28 cellular contexts compared by ENCODE assay signal in genomic region chr3:145176907-145177306, GRCh38.
"Had no signal": no experiment of that assay in that cellular context is flagged by ENCODE, and none has a peak within 500 bp of the region (broad histone marks: within the 10 kb centered on the region; RNA-seq: fewer than 3 reads in every experiment).

No MANE protein-coding gene starts in this region.

- H3K36me3 ChIP-seq: brain microvascular endothelial cell, esophagus squamous epithelium had no signal

- DNase-seq: activated CD4-positive, alpha-beta memory T cell treated with anti-CD3 and anti-CD28 coated beads, Interleukin-2, amount 10 ng/mL, durations not matched to agents 7 days and 5 days; activated CD4-positive, alpha-beta T cell treated with anti-CD3 and anti-CD28 coated beads for 36 hours; activated CD4-positive, alpha-beta T cell treated with anti-CD3 and anti-CD28 coated beads, Interleukin-2, amount 10 ng/mL, durations not matched to agents 24 days and 14 days; activated CD4-positive, alpha-beta T cell treated with anti-CD3 and anti-CD28 coated beads, Interleukin-2, amount 50 U/mL, for 4 hours; activated CD4-positive, CD25-positive, alpha-beta regulatory T cell; activated CD4-positive, CD25-positive, alpha-beta regulatory T cell treated with anti-CD3 and anti-CD28 coated beads, Interleukin-2, amount 50 U/mL, for 72 hours; activated CD8-positive, alpha-beta memory T cell treated with anti-CD3 and anti-CD28 coated beads, Interleukin-2, amount 50 U/mL, for 48 hours; activated gamma-delta T cell; activated naive CD4-positive, alpha-beta T cell; activated naive CD4-positive, alpha-beta T cell treated with anti-CD3 and anti-CD28 coated beads, Interleukin-2, amount 10 ng/mL, durations not matched to agents 7 days and 5 days; activated naive CD8-positive, alpha-beta T cell treated with anti-CD3 and anti-CD28 coated beads, Interleukin-2, amount 10 ng/mL, durations not matched to agents 7 days and 5 days; activated T-cell treated with anti-CD3 and anti-CD28 coated beads for 4 hours; activated T-cell treated with anti-CD3 and anti-CD28 coated beads, Interleukin-2, amount 50 U/mL, for 24 hours; activated T-cell treated with anti-CD3 and anti-CD28 coated beads, Interleukin-2, amount 50 U/mL, for 72 hours; brain microvascular endothelial cell; cortex of kidney; dermis blood vessel endothelial cell; effector CD4-positive, alpha-beta T cell; effector memory CD8-positive, alpha-beta T cell; esophagus squamous epithelium; foreskin melanocyte; head of caudate nucleus; T-helper 2 cell had no signal

- FAIRE-seq: astrocyte, bronchial epithelial cell, endothelial cell of umbilical vein had no signal

- H3K9me3 ChIP-seq: esophagus squamous epithelium had no signal

- ATAC-seq: activated CD4-positive, alpha-beta T cell treated with anti-CD3 and anti-CD28 coated beads for 36 hours; activated naive CD4-positive, alpha-beta T cell treated with anti-CD3 and anti-CD28 coated beads, Interleukin-2, amount 50 U/mL, for 72 hours; activated T-cell treated with anti-CD3 and anti-CD28 coated beads, Interleukin-2, amount 50 U/mL, for 72 hours; effector memory CD8-positive, alpha-beta T cell had no signal

- H3K27me3 ChIP-seq: brain microvascular endothelial cell had no signal

- H3K27ac ChIP-seq: brain microvascular endothelial cell, epithelial cell of prostate, esophagus squamous epithelium had no signal

- H3K4me3 ChIP-seq: esophagus squamous epithelium had no signal
